Comparison of ENCODE assay signal across 16 cellular contexts in genomic region chr4:155802573-155802972, GRCh38. TPM values are rescaled to one million over a fixed set of nuclear protein-coding genes. Genes with fewer than 3 reads are reported as not detected.
DNase-seq lines count a peak whose midpoint lies in the region; ATAC-seq and TF ChIP-seq lines count a peak whose summit lies in the region.
"Had no signal": no experiment of that assay in that cellular context is flagged by ENCODE, and none has a peak within 500 bp of the region (broad histone marks: within the 10 kb centered on the region; RNA-seq: fewer than 3 reads in every experiment).

No MANE protein-coding gene starts in this region.

- no peak for TF ChIP-seq EP300 in esophagus muscularis mucosa (IDR thresholded peaks at IDR 0.05)

- H3K4me1 Mint-ChIP-seq in HFFc6 (ENCODE audit: low read depth) = peaks cover 11% of the 10 kb centered on the region; the same call in 1 of the 2 replicates
- peaks cover 8% of the 10 kb centered on the region for H3K4me1 Mint-ChIP-seq in activated CD8-positive, alpha-beta T cell treated with anti-CD3 and anti-CD28 coated beads for 36 hours (ENCODE audit: low read depth)
- H3K4me1 Mint-ChIP-seq: B cell; CD4-positive, alpha-beta memory T cell had no signal

- H3K36me3 ChIP-seq in esophagus muscularis mucosa (peaks cover 0 to 63% (median 16%) of the 10 kb centered on the region in 4 donors), muscle layer of colon (ENCODE audit: insufficient read depth, low read length) (peaks cover 14% of the 10 kb centered on the region)

- no peak overlapping the region for H3K4me3 Mint-ChIP-seq in HFFc6
- H3K4me3 Mint-ChIP-seq in activated CD8-positive, alpha-beta T cell treated with anti-CD3 and anti-CD28 coated beads for 36 hours = no peak overlapping the region
- H3K4me3 Mint-ChIP-seq: B cell; CD4-positive, alpha-beta memory T cell; GM23338 had no signal

- H3K27ac ChIP-seq in esophagus muscularis mucosa (replicated peaks in 1 of 4) (peak overlapping the region; percentile 2 to 51 (median 44)), muscle layer of colon (ENCODE audit: low read depth, low read length) (peak overlapping the region; percentile 50), substantia nigra (ENCODE audit: low read depth, low read length, poor library complexity, severe bottlenecking) (peak overlapping the region; percentile 7)

- H3K27me3 ChIP-seq in esophagus muscularis mucosa (no peaks in the 10 kb centered on the region), muscle layer of colon (ENCODE audit: control insufficient read depth in 1 of 2, insufficient read depth in 2 of 2, low read length in 2 of 2) (no peaks in the 10 kb centered on the region)

- peak; percentile 6 for DNase-seq in HFFc6
- DNase-seq in esophagus muscularis mucosa (ENCODE audit: extremely low spot score) = no peak
- peak in 1 of 49 donors; percentile 1 for DNase-seq in substantia nigra (lab: John Stamatoyannopoulos, UW)
- DNase-seq in activated CD8-positive, alpha-beta T cell treated with anti-CD3 and anti-CD28 coated beads for 36 hours = no peak
- no peak for DNase-seq in ACHN
- no peak for DNase-seq in activated effector memory CD4-positive, alpha-beta T cell treated with anti-CD3 and anti-CD28 coated beads, Interleukin-2, amount 50 U/mL, for 16 hours
- no peak for DNase-seq in NCI-H1105 treated with DMSO at 0.1 percent for 48 hours (lab: John Stamatoyannopoulos, UW)
- DNase-seq: CD4-positive, alpha-beta memory T cell; Kasumi-1; NCI-H1436; NCI-H2081; NCI-H2227 treated with DMSO at 0.1 percent for 48 hours; NCI-H524 treated with DMSO at 0.1 percent for 48 hours had no signal

- H3K9me3 ChIP-seq in esophagus muscularis mucosa = no peaks in the 10 kb centered on the region
- no peaks in the 10 kb centered on the region for H3K9me3 ChIP-seq in muscle layer of colon (ENCODE audit: low read length)

- H3K9ac ChIP-seq in muscle layer of colon (ENCODE audit: low read length) = no peak overlapping the region

- H3K9me3 Mint-ChIP-seq in HFFc6 = no peaks in the 10 kb centered on the region
- H3K9me3 Mint-ChIP-seq in activated CD8-positive, alpha-beta T cell treated with anti-CD3 and anti-CD28 coated beads for 36 hours = no peaks in the 10 kb centered on the region
- H3K9me3 Mint-ChIP-seq: GM23338 had no signal

- H3K27ac Mint-ChIP-seq in HFFc6 = no peak overlapping the region
- H3K27ac Mint-ChIP-seq in activated CD8-positive, alpha-beta T cell treated with anti-CD3 and anti-CD28 coated beads for 36 hours = no peak overlapping the region
- H3K27ac Mint-ChIP-seq: B cell; CD4-positive, alpha-beta memory T cell; GM23338 had no signal

- TF ChIP-seq CTCF in HFFc6 (IDR thresholded peaks at IDR 0.05) = no peak
- TF ChIP-seq CTCF in esophagus muscularis mucosa (IDR thresholded peaks at IDR 0.05) = no peak
- no peak for TF ChIP-seq CTCF in activated CD8-positive, alpha-beta T cell treated with anti-CD3 and anti-CD28 coated beads for 36 hours (IDR thresholded peaks at IDR 0.05)

- H3K36me3 Mint-ChIP-seq in HFFc6 (ENCODE audit: low read depth) = no peaks in the 10 kb centered on the region
- H3K36me3 Mint-ChIP-seq in activated CD8-positive, alpha-beta T cell treated with anti-CD3 and anti-CD28 coated beads for 36 hours (ENCODE audit: low read depth) = no peaks in the 10 kb centered on the region
- H3K36me3 Mint-ChIP-seq: CD4-positive, alpha-beta memory T cell had no signal

- POLR2A ChIA-PET in activated CD8-positive, alpha-beta T cell treated with anti-CD3 and anti-CD28 coated beads for 36 hours (lab: Charles Lee) = no interaction called here

- no peak for TF ChIP-seq POLR2A in esophagus muscularis mucosa (IDR thresholded peaks at IDR 0.05; ENCODE audit: low read depth)

- H3K27me3 Mint-ChIP-seq in HFFc6 (ENCODE audit: insufficient read depth) = no peaks in the 10 kb centered on the region
- no peaks in the 10 kb centered on the region for H3K27me3 Mint-ChIP-seq in activated CD8-positive, alpha-beta T cell treated with anti-CD3 and anti-CD28 coated beads for 36 hours
- H3K27me3 Mint-ChIP-seq: B cell had no signal

- intact Hi-C loops in esophagus muscularis mucosa (cut with DNase I) = no loop called here
- intact Hi-C loops in activated CD8-positive, alpha-beta T cell treated with anti-CD3 and anti-CD28 coated beads for 36 hours (cut with micrococcal nuclease) = no loop called here

- no peak for ATAC-seq in activated CD8-positive, alpha-beta T cell treated with anti-CD3 and anti-CD28 coated beads for 36 hours
- ATAC-seq: GM23338 had no signal

- CTCF ChIA-PET in activated CD8-positive, alpha-beta T cell treated with anti-CD3 and anti-CD28 coated beads for 36 hours (lab: Charles Lee) = interaction anchor here (2.9 kb wide), 1 partner anchor 150 kb away, joined by 13 read pairs; the partner anchor contains the start of gene CTSO

- in situ Hi-C loops in ACHN (cut with HindIII; ENCODE audit: low pct_ligation_motif_present, low pct_unique_long_range_greater_than_20kb, low sequenced_read_pairs) = no loop called here

- 60% methylated on average over 2 of the region's 2 CpGs for WGBS in esophagus muscularis mucosa

- H3K4me3 ChIP-seq in esophagus muscularis mucosa = no peak overlapping the region
- no peak overlapping the region for H3K4me3 ChIP-seq in muscle layer of colon (ENCODE audit: low read depth in 1 of 2, low read length in 2 of 2)
- H3K4me3 ChIP-seq: GM23338 had no signal

- peaks cover 0 to 57% (median 23%) of the 10 kb centered on the region in 4 donors for H3K4me1 ChIP-seq in esophagus muscularis mucosa
- peaks cover 51% of the 10 kb centered on the region for H3K4me1 ChIP-seq in muscle layer of colon (ENCODE audit: insufficient read depth, low read length)

RNA-seq across cellular contexts. Expression of gene GUCY1B1, which starts 43.8 kb away (rescaled TPM):
- total RNA-seq in HFFc6 (2021; fragmentation: NEBNext Ultra II Directional; extraction: Animal tissue kit (Norgen Biotek cat#: 25700)) = under 1 TPM in 1 of 6 experiments, not detected in 5; 0.07 TPM
- 10 to 100 TPM; 30.6 to 61.9 (median 41.6) TPM for total RNA-seq in esophagus muscularis mucosa
- total RNA-seq in activated CD8-positive, alpha-beta T cell treated with anti-CD3 and anti-CD28 coated beads for 36 hours = under 1 TPM; 0.16 to 0.27 TPM
- total RNA-seq: CD4-positive, alpha-beta memory T cell had no signal

Comparison
In these comparisons a context has a peak if more than half of its experiments do, and no peak if none do; other contexts are left out.
1. RNA of gene GUCY1B1, which starts 43.8 kb away (total RNA-seq): 30.6 to 61.9 TPM in esophagus muscularis mucosa; 0.16 to 0.27 TPM in activated CD8-positive, alpha-beta T cell treated with anti-CD3 and anti-CD28 coated beads for 36 hours and 0.07 TPM in HFFc6; every median in the first group is over 10 times any median in the second.
2. Peak in every context shown above with its lines, with median percentiles within 50 percentile points of each other: H3K27ac ChIP-seq.